In the genomic region with DNA sequence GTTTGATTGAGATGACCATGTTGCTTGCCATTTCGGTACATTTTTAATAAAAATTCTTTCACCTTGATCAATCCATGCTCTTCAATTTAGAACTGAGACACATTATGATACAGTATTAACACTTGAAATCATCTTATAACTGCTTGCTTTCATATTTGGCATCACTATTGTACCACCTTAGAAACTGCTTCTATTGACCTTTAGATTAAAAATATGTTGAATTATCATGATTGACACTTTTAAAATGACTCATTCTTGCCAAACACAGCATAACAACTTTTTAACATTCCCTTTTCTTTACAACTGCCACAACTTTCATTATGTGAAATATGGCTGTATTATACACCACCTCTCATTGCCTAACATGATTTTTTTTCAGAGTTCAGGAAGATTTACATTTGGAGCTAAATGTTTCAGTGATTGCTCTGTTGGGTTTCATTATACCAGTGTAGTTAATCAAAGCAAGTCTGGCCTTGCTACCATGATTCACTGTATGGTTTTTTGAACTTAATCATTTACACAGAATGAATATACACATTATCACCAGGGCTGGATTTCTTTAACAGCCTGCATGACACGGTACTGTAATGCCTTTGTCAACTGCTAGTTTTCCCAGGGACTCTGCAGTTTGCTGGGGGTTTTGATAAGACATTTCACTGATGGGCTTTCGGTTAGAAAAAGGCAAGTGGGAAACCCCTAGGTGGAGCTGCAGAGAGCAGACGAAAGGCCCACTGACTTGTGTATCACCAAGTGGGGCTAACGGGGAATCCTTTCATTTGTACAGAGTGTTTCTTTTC, we compare ENCODE assay signal across 8 cellular contexts.
DNase-seq lines count a peak whose midpoint lies in the region; TF ChIP-seq lines count a peak whose summit lies in the region.

No MANE protein-coding gene starts in this region.

- no peaks in the 10 kb centered on the region for H3K4me1 ChIP-seq in HEK293 (ENCODE audit: control insufficient read depth, insufficient read depth, low read length)
- H3K4me1 ChIP-seq in OCI-LY3 (ENCODE audit: low read length): peaks cover 8% of the 10 kb centered on the region
- H3K4me1 ChIP-seq in thyroid gland: peaks cover 3% of the 10 kb centered on the region in 2 donors

- peaks cover 7% of the 10 kb centered on the region for H3K4me1 Mint-ChIP-seq in nephron

- no peaks in the 10 kb centered on the region for H3K9me3 Mint-ChIP-seq in nephron

- H3K4me3 ChIP-seq in HEK293 (ENCODE audit: low read depth, low read length): no peak overlapping the region
- H3K4me3 ChIP-seq in OCI-LY3 (ENCODE audit: low read length): no peak overlapping the region
- no peak overlapping the region for H3K4me3 ChIP-seq in thyroid gland (replicated peaks in 1 of 3)

- no peaks in the 10 kb centered on the region for H3K27me3 ChIP-seq in OCI-LY3 (ENCODE audit: low read depth, low read length)
- H3K27me3 ChIP-seq in thyroid gland: no peaks in the 10 kb centered on the region

- no peak for TF ChIP-seq POLR2A in thyroid gland (IDR thresholded peaks at IDR 0.05)

- no peaks in the 10 kb centered on the region for H4K20me1 ChIP-seq in OCI-LY3 (ENCODE audit: insufficient read depth, low read length)

- CTCF ChIA-PET in HEK293 (lab: Yijun Ruan, JAX): interaction anchor here (0.6 to 1.5 kb wide), 6 partner anchors 9 to 1266 kb away, joined by 3 to 8 read pairs (median 4); no protein-coding TSS in a partner anchor

- no peak overlapping the region for H3K9ac ChIP-seq in OCI-LY3 (ENCODE audit: low read length)

- H3K27ac Mint-ChIP-seq in nephron: no peak overlapping the region

- H3K27me3 Mint-ChIP-seq in nephron (ENCODE audit: low read depth): no peaks in the 10 kb centered on the region

- no peak overlapping the region for H3K4me3 Mint-ChIP-seq in nephron

- WGBS in thyroid gland, 2 donors: 85 to 87% methylated on average over 5 of the region's 5 CpGs

- no peaks in the 10 kb centered on the region for H3K36me3 Mint-ChIP-seq in nephron (ENCODE audit: low read depth)

- no peaks in the 10 kb centered on the region for H3K79me2 ChIP-seq in OCI-LY3 (ENCODE audit: low read length)

- H2AFZ ChIP-seq in OCI-LY3 (ENCODE audit: low read depth, low read length): no peak overlapping the region

- H3K4me2 ChIP-seq in OCI-LY3 (ENCODE audit: low read length): no peak overlapping the region

- POLR2A ChIA-PET in HEK293 (lab: Yijun Ruan, JAX): no interaction called here

- intact Hi-C loops in thyroid gland (cut with DNase I): no loop called here

- no peak overlapping the region for H3K27ac ChIP-seq in HEK293 (ENCODE audit: extremely low read depth, low read depth, low read length)
- H3K27ac ChIP-seq in OCI-LY3 (ENCODE audit: low read length): no peak overlapping the region
- H3K27ac ChIP-seq in thyroid gland: no peak overlapping the region

- H3K9me3 ChIP-seq in HEK293 (ENCODE audit: control insufficient read depth, insufficient read depth, low read depth, low read length): no peaks in the 10 kb centered on the region
- no peaks in the 10 kb centered on the region for H3K9me3 ChIP-seq in OCI-LY3 (ENCODE audit: insufficient read depth, low read length)
- no peaks in the 10 kb centered on the region for H3K9me3 ChIP-seq in thyroid gland

- TF ChIP-seq CTCF in HEK293 (tag by site-specific recombination; IDR thresholded peaks at IDR 0.05) (peak; percentile 15; the same call in 1 of the 2 replicates), OCI-LY3 (IDR thresholded peaks at IDR 0.05; ENCODE audit: low read depth, low read length) (peak; percentile 66), nephron (IDR thresholded peaks at IDR 0.05; ENCODE audit: unreplicated experiment in 3 of 3) (peak in 2 of 3 experiments; percentile 36 to 53), thyroid gland (IDR thresholded peaks at IDR 0.05) (no peak)

- DNase-seq in NOMO-1 treated with DMSO at 0.1 percent for 48 hours (lab: John Stamatoyannopoulos, UW; ENCODE audit: unreplicated experiment) (peak; percentile 3), NOMO-1 treated with dmso at 0.1 percent for 144 hours (lab: John Stamatoyannopoulos, UW; ENCODE audit: unreplicated experiment) (no peak), cerebellar cortex (ENCODE audit: low spot score) (peak; percentile 36), NCI-H2029 treated with DMSO at 0.1 percent for 48 hours (lab: John Stamatoyannopoulos, UW) (no peak), thyroid gland (no peak)

- no peaks in the 10 kb centered on the region for H3K36me3 ChIP-seq in HEK293 (ENCODE audit: control insufficient read depth in 2 of 2, insufficient read depth in 1 of 2, low read length in 2 of 2)
- no peaks in the 10 kb centered on the region for H3K36me3 ChIP-seq in OCI-LY3 (replicated peaks; ENCODE audit: low read depth, low read length)
- H3K36me3 ChIP-seq in thyroid gland: no peaks in the 10 kb centered on the region

TF ChIP-seq in HEK293, 187 proteins besides CTCF, POLR2A, EP300 and RAD21:
- TF ChIP-seq SP7 (tag by site-specific recombination; IDR thresholded peaks at IDR 0.05) (no peak), TRIM28 (IDR thresholded peaks at IDR 0.05; ENCODE audit: borderline replicate concordance, low read length) (peak; percentile 93)

Comparison
In these comparisons a context has a peak if more than half of its experiments do, and no peak if none do; other contexts are left out.
1. DNase-seq: peak in NOMO-1 treated with DMSO at 0.1 percent for 48 hours (single experiment) and cerebellar cortex (single experiment); none in NOMO-1 treated with dmso at 0.1 percent for 144 hours (single experiment), NCI-H2029 treated with DMSO at 0.1 percent for 48 hours (single experiment) and thyroid gland (0 of 2).
2. CTCF ChIP-seq: peak in HEK293 (single experiment), OCI-LY3 (single experiment) and nephron (2 of 3); none in thyroid gland (0 of 6).